In the genomic region with DNA sequence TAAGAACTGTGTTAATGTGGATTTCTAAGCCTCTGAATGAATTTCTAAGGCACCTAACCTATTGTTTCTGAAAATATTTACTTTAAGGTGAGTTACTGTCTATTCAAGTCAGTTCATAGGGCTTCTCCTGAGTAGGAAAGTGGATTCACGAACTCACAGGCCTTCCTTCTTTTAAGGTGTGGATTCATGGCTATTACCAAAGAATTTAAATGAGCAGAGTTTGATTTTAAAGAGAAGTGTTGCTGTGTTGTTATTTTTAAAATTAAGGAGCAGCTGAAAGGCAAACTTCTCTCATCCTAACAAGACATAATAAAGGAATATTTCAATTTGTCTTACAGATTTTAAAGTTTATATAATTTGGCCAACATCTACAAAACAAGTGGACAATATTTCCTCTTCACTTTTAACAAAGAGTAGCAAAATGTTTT, we compare ENCODE assay signal across 8 cellular contexts. TPM values are rescaled to one million over a fixed set of nuclear protein-coding genes. Genes with fewer than 3 reads are reported as not detected.
A peak's percentile ranks its signal among the peaks of the same experiment; 100 is the strongest.
DNase-seq lines count a peak whose midpoint lies in the region; ATAC-seq, FAIRE-seq and TF ChIP-seq lines count a peak whose summit lies in the region.

No MANE protein-coding gene starts in this region.

- ATAC-seq in HG02759 (IDR thresholded peaks at IDR 0.05; ENCODE audit: unreplicated experiment) (peak; percentile 35), SK-N-SH treated with all-trans-retinoic acid at 6 μM for 48 hours (no peak)

- H3K79me2 ChIP-seq in keratinocyte (ENCODE audit: control insufficient read depth, insufficient read depth, low read length) = peaks cover 40% of the 10 kb centered on the region

- H3K9ac ChIP-seq in keratinocyte (ENCODE audit: control insufficient read depth, extremely low read depth, insufficient read depth, low read length) = peak overlapping the region; percentile 85

- peaks cover 3% of the 10 kb centered on the region for H4K20me1 ChIP-seq in keratinocyte (ENCODE audit: control insufficient read depth, extremely low read depth, insufficient read depth, low read length)

- peaks cover 4% of the 10 kb centered on the region for H3K9me1 ChIP-seq in keratinocyte (ENCODE audit: control insufficient read depth, extremely low read depth, insufficient read depth, low read length)

- dilution Hi-C loops in keratinocyte (cut with MboI; ENCODE audit: extremely low pct_ligation_motif_present, low sequenced_read_pairs) = no loop called here

- H3K4me2 ChIP-seq in keratinocyte (ENCODE audit: control insufficient read depth, extremely low read depth, insufficient read depth, low read depth, low read length) = peak overlapping the region; percentile 87

- peak overlapping the region; percentile 94 for H3K4me3 ChIP-seq in GM12865 (ENCODE audit: low read depth, low read length)
- peak overlapping the region; percentile 61 to 89 (median 84) for H3K4me3 ChIP-seq in keratinocyte (ENCODE audit: control insufficient read depth in 2 of 3, extremely low read depth in 1 of 3, insufficient read depth in 2 of 3, low read depth in 1 of 3, low read length in 3 of 3)

- DNase-seq in GM12865 (ENCODE audit: low read depth) (no peak), keratinocyte (ENCODE audit: low read depth, low spot score) (no peak), NCI-H524 (lab: John Stamatoyannopoulos, UW) (no peak), DMS 273 treated with DMSO at 0.1 percent for 48 hours (lab: John Stamatoyannopoulos, UW) (no peak), NCI-H748 treated with DMSO at 0.1 percent for 48 hours (lab: John Stamatoyannopoulos, UW) (no peak)
- no peak for DNase-seq in activated CD4-positive, alpha-beta T cell treated with anti-CD3 and anti-CD28 coated beads, Interleukin-2, amount 50 U/mL, for 48 hours

- H3K27me3 ChIP-seq in keratinocyte (ENCODE audit: control insufficient read depth, extremely low read depth, insufficient read depth, low read length) = no peaks in the 10 kb centered on the region

- H2AFZ ChIP-seq in keratinocyte (ENCODE audit: control insufficient read depth, low read length) = peak overlapping the region; percentile 79

- H3K36me3 ChIP-seq in keratinocyte (ENCODE audit: control insufficient read depth in 2 of 2, extremely low read depth in 1 of 2, insufficient read depth in 2 of 2, low read length in 2 of 2) = peaks cover 0 to 17% of the 10 kb centered on the region in 2 experiments

- peaks cover 37% of the 10 kb centered on the region for H3K4me1 ChIP-seq in keratinocyte (ENCODE audit: control insufficient read depth, extremely low read depth, insufficient read depth, low read length)

- no peaks in the 10 kb centered on the region for H3K9me3 ChIP-seq in keratinocyte (ENCODE audit: control insufficient read depth, low read depth, low read length)

- H3K27ac ChIP-seq in keratinocyte (ENCODE audit: control insufficient read depth, insufficient read depth, low read length) = peak overlapping the region; percentile 93

- no peak for FAIRE-seq in keratinocyte (lab: Jason Lieb, UNC)

- no peak for TF ChIP-seq CTCF in GM12865 (IDR thresholded peaks at IDR 0.05; ENCODE audit: insufficient read depth, low read depth, low read length, missing control alignments)
- no peak for TF ChIP-seq CTCF in keratinocyte (optimal IDR thresholded peaks at IDR 0.05 in 1 of 3, IDR thresholded peaks at IDR 0.05 in 1 of 3, conservative IDR thresholded peaks at IDR 0.05 in 1 of 3; ENCODE audit: extremely low read depth in 1 of 3, insufficient read depth in 2 of 3, low read length in 3 of 3)

TF ChIP-seq in SK-N-SH treated with all-trans-retinoic acid at 6 μM for 48 hours, 23 proteins besides CTCF, POLR2A, EP300 and RAD21:
- TF ChIP-seq, protein P1, sequence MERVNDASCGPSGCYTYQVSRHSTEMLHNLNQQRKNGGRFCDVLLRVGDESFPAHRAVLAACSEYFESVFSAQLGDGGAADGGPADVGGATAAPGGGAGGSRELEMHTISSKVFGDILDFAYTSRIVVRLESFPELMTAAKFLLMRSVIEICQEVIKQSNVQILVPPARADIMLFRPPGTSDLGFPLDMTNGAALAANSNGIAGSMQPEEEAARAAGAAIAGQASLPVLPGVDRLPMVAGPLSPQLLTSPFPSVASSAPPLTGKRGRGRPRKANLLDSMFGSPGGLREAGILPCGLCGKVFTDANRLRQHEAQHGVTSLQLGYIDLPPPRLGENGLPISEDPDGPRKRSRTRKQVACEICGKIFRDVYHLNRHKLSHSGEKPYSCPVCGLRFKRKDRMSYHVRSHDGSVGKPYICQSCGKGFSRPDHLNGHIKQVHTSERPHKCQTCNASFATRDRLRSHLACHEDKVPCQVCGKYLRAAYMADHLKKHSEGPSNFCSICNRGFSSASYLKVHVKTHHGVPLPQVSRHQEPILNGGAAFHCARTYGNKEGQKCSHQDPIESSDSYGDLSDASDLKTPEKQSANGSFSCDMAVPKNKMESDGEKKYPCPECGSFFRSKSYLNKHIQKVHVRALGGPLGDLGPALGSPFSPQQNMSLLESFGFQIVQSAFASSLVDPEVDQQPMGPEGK (CRISPR knock-in tag; IDR thresholded peaks at IDR 0.05; ENCODE audit: borderline replicate concordance) = no peak
- TF ChIP-seq OSR1 (CRISPR knock-in tag; IDR thresholded peaks at IDR 0.05) (no peak), SNAI2 (CRISPR knock-in tag; IDR thresholded peaks at IDR 0.05) (no peak), ZNF70 (CRISPR knock-in tag; IDR thresholded peaks at IDR 0.05) (peak; percentile 82), BACH2 (CRISPR knock-in tag; IDR thresholded peaks at IDR 0.05; ENCODE audit: borderline replicate concordance) (no peak), ZNF565 (CRISPR knock-in tag; conservative IDR thresholded peaks at IDR 0.05; ENCODE audit: low read depth) (no peak), ZC3H10 (CRISPR knock-in tag; IDR thresholded peaks at IDR 0.05) (no peak), RARB (CRISPR knock-in tag; IDR thresholded peaks at IDR 0.05) (no peak)
- TF ChIP-seq, protein P2, sequence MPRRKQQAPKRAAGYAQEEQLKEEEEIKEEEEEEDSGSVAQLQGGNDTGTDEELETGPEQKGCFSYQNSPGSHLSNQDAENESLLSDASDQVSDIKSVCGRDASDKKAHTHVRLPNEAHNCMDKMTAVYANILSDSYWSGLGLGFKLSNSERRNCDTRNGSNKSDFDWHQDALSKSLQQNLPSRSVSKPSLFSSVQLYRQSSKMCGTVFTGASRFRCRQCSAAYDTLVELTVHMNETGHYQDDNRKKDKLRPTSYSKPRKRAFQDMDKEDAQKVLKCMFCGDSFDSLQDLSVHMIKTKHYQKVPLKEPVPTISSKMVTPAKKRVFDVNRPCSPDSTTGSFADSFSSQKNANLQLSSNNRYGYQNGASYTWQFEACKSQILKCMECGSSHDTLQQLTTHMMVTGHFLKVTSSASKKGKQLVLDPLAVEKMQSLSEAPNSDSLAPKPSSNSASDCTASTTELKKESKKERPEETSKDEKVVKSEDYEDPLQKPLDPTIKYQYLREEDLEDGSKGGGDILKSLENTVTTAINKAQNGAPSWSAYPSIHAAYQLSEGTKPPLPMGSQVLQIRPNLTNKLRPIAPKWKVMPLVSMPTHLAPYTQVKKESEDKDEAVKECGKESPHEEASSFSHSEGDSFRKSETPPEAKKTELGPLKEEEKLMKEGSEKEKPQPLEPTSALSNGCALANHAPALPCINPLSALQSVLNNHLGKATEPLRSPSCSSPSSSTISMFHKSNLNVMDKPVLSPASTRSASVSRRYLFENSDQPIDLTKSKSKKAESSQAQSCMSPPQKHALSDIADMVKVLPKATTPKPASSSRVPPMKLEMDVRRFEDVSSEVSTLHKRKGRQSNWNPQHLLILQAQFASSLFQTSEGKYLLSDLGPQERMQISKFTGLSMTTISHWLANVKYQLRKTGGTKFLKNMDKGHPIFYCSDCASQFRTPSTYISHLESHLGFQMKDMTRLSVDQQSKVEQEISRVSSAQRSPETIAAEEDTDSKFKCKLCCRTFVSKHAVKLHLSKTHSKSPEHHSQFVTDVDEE (CRISPR knock-in tag; IDR thresholded peaks at IDR 0.05) = no peak

RNA-seq across cellular contexts. Expression of a gene that starts 0.4 kb away (rescaled TPM):
- polyA plus RNA-seq in keratinocyte = 6.2 to 8.3 TPM (median 8.1 TPM) in 3 replicates
- polyA plus RNA-seq in keratinocyte (2011; ENCODE audit: low read depth) = 1.3 TPM
- 2.7 and 3.9 TPM in 2 replicates for polyA plus RNA-seq in keratinocyte (2011; cell fraction: cytosol; rRNA removed)
- 22.1 and 23.0 TPM in 2 replicates for polyA plus RNA-seq in keratinocyte (2011; cell fraction: nucleus; rRNA removed)
- 4.9 and 7.5 TPM in 2 replicates for polyA plus RNA-seq in keratinocyte (2012; ENCODE audit: low replicate concordance)
- polyA minus RNA-seq in keratinocyte = 3.6 to 9.1 TPM (median 7.6 TPM) in 3 replicates
- 3.5 TPM for polyA minus RNA-seq in keratinocyte (2011; cell fraction: cytosol; rRNA and poly(A)+ RNA removed)
- polyA minus RNA-seq in keratinocyte (2011; cell fraction: nucleus; rRNA and poly(A)+ RNA removed) = 4.2 and 5.7 TPM in 2 replicates

RNA-seq across cellular contexts. Expression of a gene that starts 25.4 kb away (rescaled TPM):
- 64.5 to 97.3 TPM (median 75.6 TPM) in 3 replicates for polyA plus RNA-seq in keratinocyte
- 33.1 TPM for polyA plus RNA-seq in keratinocyte (2011; ENCODE audit: low read depth)
- polyA plus RNA-seq in keratinocyte (2011; cell fraction: cytosol; rRNA removed) = 54.2 and 77.6 TPM in 2 replicates
- 85.3 and 92.0 TPM in 2 replicates for polyA plus RNA-seq in keratinocyte (2011; cell fraction: nucleus; rRNA removed)
- 50.3 and 82.1 TPM in 2 replicates for polyA plus RNA-seq in keratinocyte (2012; ENCODE audit: low replicate concordance)
- 67.5 to 171 TPM (median 169 TPM) in 3 replicates for polyA minus RNA-seq in keratinocyte
- 111 TPM for polyA minus RNA-seq in keratinocyte (2011; cell fraction: cytosol; rRNA and poly(A)+ RNA removed)
- polyA minus RNA-seq in keratinocyte (2011; cell fraction: nucleus; rRNA and poly(A)+ RNA removed) = 67.2 and 97.4 TPM in 2 replicates
